In genomic region chr4:139848043-139848442, GRCh38 we compare ENCODE assay signal across 20 cellular contexts.
"Had no signal": no experiment of that assay in that cellular context is flagged by ENCODE, and none has a peak within 500 bp of the region (broad histone marks: within the 10 kb centered on the region; RNA-seq: fewer than 3 reads in every experiment).

No MANE protein-coding gene starts in this region.

- H3K27ac ChIP-seq: coronary artery, foreskin keratinocyte, hepatocyte, left ventricle myocardium inferior, lower lobe of right lung, neutrophil, right atrium auricular region, sigmoid colon, skin epidermis, testis, tibial nerve had no signal

- H3K4me2 ChIP-seq: hepatocyte had no signal

- ATAC-seq: foreskin keratinocyte; left cardiac atrium; lower lobe of right lung; natural killer cell treated with Interleukin-12 subunit alpha and Interleukin-12 subunit beta and Interleukin-15 and Interleukin-18, amount 100 ng/mL, for 72 hours; stimulated activated naive B cell treated with anti-CD40 and anti-IgM and Interleukin-4, amounts not matched to agents 10 μg/mL and 1 μg/mL and 100 μg/mL, for 72 hours; stimulated activated naive CD8-positive, alpha-beta T cell treated with anti-CD3 and anti-CD28 coated beads, Interleukin-15, amount 100 ng/mL, for 72 hours had no signal

- H3K4me3 ChIP-seq: coronary artery, hepatocyte, left ventricle myocardium inferior, lower lobe of right lung, right atrium auricular region, sigmoid colon, skin epidermis, testis, tibial nerve had no signal

- H3K27me3 ChIP-seq: hepatocyte, neutrophil, right atrium auricular region, sigmoid colon, testis, tibial nerve had no signal

- H2AFZ ChIP-seq: hepatocyte had no signal

- H3K4me1 ChIP-seq: foreskin keratinocyte, left ventricle myocardium inferior, lower lobe of right lung, right atrium auricular region, sigmoid colon, testis had no signal

- DNase-seq: effector memory CD4-positive, alpha-beta T cell; foreskin keratinocyte; head of caudate nucleus; kidney; left cardiac atrium; left ventricle myocardium inferior; lower lobe of right lung; sigmoid colon; stimulated activated CD4-positive, alpha-beta T cell treated with anti-CD3 and anti-CD28 coated beads, Interleukin-2, amount 100 ng/mL, for 24 hours; stimulated activated CD4-positive, alpha-beta T cell treated with anti-CD3 and anti-CD28 coated beads, Interleukin-4, amount 100 ng/mL, for 4 hours; stimulated activated naive B cell treated with anti-CD40 and anti-IgM and Interleukin-4, amounts not matched to agents 10 μg/mL and 1 μg/mL and 100 μg/mL, for 72 hours; stimulated activated naive CD8-positive, alpha-beta T cell treated with anti-CD3 and anti-CD28 coated beads, Interleukin-15, amount 100 ng/mL, for 72 hours; testis had no signal

- H3K9me3 ChIP-seq: left ventricle myocardium inferior, lower lobe of right lung, neutrophil, right atrium auricular region, sigmoid colon, testis, tibial nerve had no signal

- H3K36me3 ChIP-seq: left ventricle myocardium inferior, lower lobe of right lung, neutrophil, right atrium auricular region, sigmoid colon, tibial nerve had no signal
